30 cellular contexts compared by ENCODE assay signal in the genomic region with DNA sequence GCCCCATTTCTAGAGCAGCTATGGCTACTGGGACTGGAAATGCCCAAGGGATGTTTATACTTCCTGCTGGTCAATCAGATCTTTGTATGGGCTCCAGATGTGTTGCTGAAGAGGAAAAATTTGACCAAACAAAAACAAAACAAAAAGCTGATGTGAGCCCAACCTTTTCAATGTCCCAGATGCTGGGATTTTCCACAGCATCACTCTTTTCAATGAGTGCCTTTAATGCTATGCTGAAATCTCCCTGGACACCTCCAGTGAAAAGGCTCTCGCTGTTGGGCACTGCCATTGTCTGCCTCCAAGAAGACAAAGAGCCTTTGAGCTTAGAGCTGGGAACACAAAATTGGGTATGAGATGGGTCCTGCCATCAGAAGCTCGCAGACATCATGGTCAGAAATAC.
"Had no signal": no experiment of that assay in that cellular context is flagged by ENCODE, and none has a peak within 500 bp of the region (broad histone marks: within the 10 kb centered on the region; RNA-seq: fewer than 3 reads in every experiment).

No MANE protein-coding gene starts in this region.

- H3K27ac ChIP-seq: adrenal gland, body of pancreas, coronary artery, foreskin keratinocyte, prostate gland, sigmoid colon, stomach, testis, transverse colon, WERI-Rb-1 had no signal

- H3K4me3 ChIP-seq: adrenal gland, body of pancreas, coronary artery, mucosa of descending colon, prostate gland, sigmoid colon, stomach, testis, transverse colon had no signal

- H3K27me3 ChIP-seq: adrenal gland, body of pancreas, foreskin keratinocyte, sigmoid colon, testis, transverse colon had no signal

- ATAC-seq: activated CD4-positive, CD25-positive, alpha-beta regulatory T cell treated with anti-CD3 and anti-CD28 coated beads, Interleukin-2, amount 50 U/mL, for 24 hours; body of pancreas; effector memory CD8-positive, alpha-beta T cell; foreskin keratinocyte; left colon; mucosa of descending colon; natural killer cell treated with Interleukin-12 subunit alpha and Interleukin-12 subunit beta and Interleukin-15 and Interleukin-18, amount 100 ng/mL, for 72 hours; stimulated activated memory B cell treated with anti-CD40 and anti-IgM and Interleukin-4, amounts not matched to agents 10 μg/mL and 1 μg/mL and 100 μg/mL, for 72 hours; T-helper 17 cell had no signal

- DNase-seq: activated CD4-positive, alpha-beta T cell treated with anti-CD3 and anti-CD28 coated beads for 48 hours; activated CD4-positive, alpha-beta T cell treated with anti-CD3 and anti-CD28 coated beads, Interleukin-2, amount 50 U/mL, for 48 hours; activated CD8-positive, alpha-beta memory T cell treated with anti-CD3 and anti-CD28 coated beads for 24 hours; activated effector memory CD4-positive, alpha-beta T cell treated with Interleukin-2 at 50 U/mL for 16 hours; activated naive CD4-positive, alpha-beta T cell treated with anti-CD3 and anti-CD28 coated beads for 36 hours; activated naive CD8-positive, alpha-beta T cell treated with anti-CD3 and anti-CD28 coated beads for 36 hours; adrenal gland; aorta; body of pancreas; cerebellar nuclear complex; effector memory CD8-positive, alpha-beta T cell; erythroblast; foreskin keratinocyte; left colon; mucosa of descending colon; sigmoid colon; small intestine; stimulated activated CD4-positive, alpha-beta T cell treated with anti-CD3 and anti-CD28 coated beads, Interleukin-4, amount 100 ng/mL, for 4 hours; stimulated activated CD8-positive, alpha-beta memory T cell treated with anti-CD3 and anti-CD28 coated beads, Interleukin-4, amount 100 ng/mL, for 48 hours; stomach; T-helper 17 cell; T1000; testis; transverse colon; WERI-Rb-1 had no signal
